In the genomic region with DNA sequence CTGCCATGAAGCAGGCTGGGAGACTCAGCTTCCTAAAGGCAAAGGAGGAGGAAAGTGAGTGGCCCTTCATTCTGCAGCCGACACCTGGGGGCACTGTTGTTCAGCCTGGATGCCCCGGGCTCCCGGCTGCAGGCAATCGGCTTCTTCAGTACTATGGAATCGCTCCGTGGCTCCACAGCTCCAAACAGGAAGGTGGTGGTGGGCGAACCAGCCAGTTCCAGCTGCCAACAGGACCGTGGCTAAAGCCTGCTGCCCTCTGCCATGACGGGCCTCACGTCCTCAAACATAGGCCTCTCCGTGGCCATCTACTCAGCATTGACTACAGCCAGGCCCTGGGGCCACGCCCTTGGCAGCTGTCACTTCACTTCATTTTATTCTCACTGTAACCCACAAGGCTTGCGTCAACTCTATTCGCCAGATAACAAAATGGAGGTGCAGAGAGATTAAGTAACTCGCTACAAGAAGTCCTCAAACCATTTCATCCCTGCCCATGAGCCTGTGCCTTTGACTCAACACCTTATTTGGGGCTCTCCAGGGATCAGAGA, we compare ENCODE assay signal across 8 cellular contexts. TPM values are rescaled to one million over a fixed set of nuclear protein-coding genes. Genes with fewer than 3 reads are reported as not detected.
DNase-seq lines count a peak whose midpoint lies in the region; ATAC-seq and TF ChIP-seq lines count a peak whose summit lies in the region.

No MANE protein-coding gene starts in this region.

- POLR2A ChIA-PET in WTC11 (lab: Charles Lee), result no interaction called here

- 22 to 23% methylated on average over 15 of the region's 15 CpGs for WGBS in lung, 2 donors

- no peak overlapping the region; the same call in 1 of the 2 replicates for H2AFZ ChIP-seq in DND-41 (ENCODE audit: low read depth, low read length)

- H4K20me1 ChIP-seq in DND-41 (ENCODE audit: insufficient read depth, low read length), result no peaks in the 10 kb centered on the region

- no peaks in the 10 kb centered on the region; the same call in 1 of the 2 replicates for H3K36me3 Mint-ChIP-seq in WTC11

- DNase-seq in DND-41, result peak; percentile 32
- peak; percentile 33 for DNase-seq in NCI-H2196 treated with DMSO at 0.1 percent for 48 hours (lab: John Stamatoyannopoulos, UW; ENCODE audit: unreplicated experiment)
- peak; percentile 88 for DNase-seq in WTC11 (ENCODE audit: low spot score)
- DNase-seq in choroid plexus epithelial cell (ENCODE audit: low read depth), result peak; percentile 79
- no peak for DNase-seq in lung (ENCODE audit: low spot score)
- peak; percentile 40 for DNase-seq in stimulated activated CD8-positive, alpha-beta memory T cell treated with anti-CD3 and anti-CD28 coated beads, Interleukin-4, amount 100 ng/mL, for 24 hours (ENCODE audit: low read depth)
- no peak for DNase-seq in middle frontal gyrus (ENCODE audit: extremely low spot score, low spot score)

- H3K4me3 ChIP-seq in DND-41 (ENCODE audit: low read depth in 1 of 2, low read length in 2 of 2), result no peak overlapping the region
- no peak overlapping the region for H3K4me3 ChIP-seq in choroid plexus epithelial cell (ENCODE audit: low read depth, low read length)
- H3K4me3 ChIP-seq in lung, result no peak overlapping the region

- H3K9me3 Mint-ChIP-seq in WTC11, result 0 out of 2 replicates have a peak, but pooled peaks cover 5% of the 10 kb centered on the region

- peaks cover 7% of the 10 kb centered on the region for H3K9me3 ChIP-seq in DND-41 (ENCODE audit: insufficient read depth, low read length, severe bottlenecking)
- peaks cover 0 to 8% of the 10 kb centered on the region in 2 donors for H3K9me3 ChIP-seq in lung (ENCODE audit: control insufficient read depth in 2 of 2, insufficient read depth in 1 of 2, low read length in 1 of 2)

- H3K27me3 Mint-ChIP-seq in WTC11 (ENCODE audit: low read depth), result peaks cover 43% of the 10 kb centered on the region

- H3K79me2 ChIP-seq in DND-41 (ENCODE audit: insufficient read depth, low read length), result no peaks in the 10 kb centered on the region

- H3K9ac ChIP-seq in DND-41 (ENCODE audit: low read depth, low read length), result no peak overlapping the region

- H3K27ac Mint-ChIP-seq in WTC11, result no peak overlapping the region

- H3K4me1 Mint-ChIP-seq in WTC11, result peaks cover 21% of the 10 kb centered on the region

- H3K4me1 ChIP-seq in DND-41 (ENCODE audit: insufficient read depth, low read length) (no peaks in the 10 kb centered on the region), lung (ENCODE audit: control insufficient read depth in 2 of 2, insufficient read depth in 2 of 2, low read length in 2 of 2) (no peaks in the 10 kb centered on the region)

- CTCF ChIA-PET in WTC11 (lab: Charles Lee), result interaction anchor here (0.6 to 5.2 kb wide), 79 partner anchors 8 to 419 kb away, joined by 3 to 53 read pairs (median 5); partner anchors contain the start of genes PAX5 and ZCCHC7

- peak; percentile 64 for TF ChIP-seq CTCF in DND-41 (IDR thresholded peaks at IDR 0.05; ENCODE audit: borderline replicate concordance, extremely low read depth, low read length, poor library complexity, severe bottlenecking)
- TF ChIP-seq CTCF in WTC11 (IDR thresholded peaks at IDR 0.05), result peak; percentile 45; the same call in 1 of the 2 replicates
- TF ChIP-seq CTCF in choroid plexus epithelial cell (conservative IDR thresholded peaks at IDR 0.05; ENCODE audit: low read depth, low read length), result peak; percentile 87
- TF ChIP-seq CTCF in lung (IDR thresholded peaks at IDR 0.05; ENCODE audit: control extremely low read depth, extremely low read depth), result peak; percentile 3

- peak overlapping the region; percentile 37 for H3K4me3 Mint-ChIP-seq in WTC11

- H3K4me2 ChIP-seq in DND-41 (ENCODE audit: insufficient read depth, low read length), result no peak overlapping the region

- ATAC-seq in DND-41 (ENCODE audit: insufficient read depth, low read depth) (peak; percentile 58; the same call in 1 of the 3 replicates), HG02610 (IDR thresholded peaks at IDR 0.05; ENCODE audit: unreplicated experiment) (peak; percentile 32), WTC11 (peak; percentile 88), lung (ENCODE audit: insufficient read depth, low FRiP score) (no peak)

- no peaks in the 10 kb centered on the region for H3K27me3 ChIP-seq in DND-41 (ENCODE audit: insufficient read depth, low read length, poor library complexity)
- peaks cover 11% of the 10 kb centered on the region for H3K27me3 ChIP-seq in lung (ENCODE audit: control insufficient read depth, insufficient read depth)

- H3K27ac ChIP-seq in DND-41 (ENCODE audit: low read length) (no peak overlapping the region), lung (ENCODE audit: low read depth in 1 of 2, low read length in 1 of 2) (no peak overlapping the region)

- H3K36me3 ChIP-seq in DND-41 (ENCODE audit: insufficient read depth, low read length) (no peaks in the 10 kb centered on the region), lung (ENCODE audit: control insufficient read depth in 2 of 2, insufficient read depth in 2 of 2, low read length in 2 of 2) (no peaks in the 10 kb centered on the region)

TF ChIP-seq in WTC11, 78 proteins besides CTCF, POLR2A, EP300 and RAD21 (continues in another document):
- TF ChIP-seq ZNF219 (CRISPR knock-in tag; IDR thresholded peaks at IDR 0.05; ENCODE audit: borderline replicate concordance) (no peak), CREM (CRISPR knock-in tag; IDR thresholded peaks at IDR 0.05) (no peak), ETV6 (CRISPR knock-in tag; IDR thresholded peaks at IDR 0.05) (no peak), RORB (CRISPR knock-in tag; IDR thresholded peaks at IDR 0.05) (no peak), ATF6 (CRISPR knock-in tag; IDR thresholded peaks at IDR 0.05) (no peak), ZNF232 (CRISPR knock-in tag; IDR thresholded peaks at IDR 0.05) (no peak), MYBL2 (CRISPR knock-in tag; IDR thresholded peaks at IDR 0.05) (no peak), OVOL2 (CRISPR knock-in tag; IDR thresholded peaks at IDR 0.05; ENCODE audit: borderline replicate concordance) (no peak), TEAD1 (CRISPR knock-in tag; IDR thresholded peaks at IDR 0.05) (no peak), MLX (CRISPR knock-in tag; IDR thresholded peaks at IDR 0.05) (no peak), JAZF1 (CRISPR knock-in tag; IDR thresholded peaks at IDR 0.05) (no peak), HMGA2 (CRISPR knock-in tag; IDR thresholded peaks at IDR 0.05) (no peak), PRRX2 (CRISPR knock-in tag; IDR thresholded peaks at IDR 0.05) (no peak)
- TF ChIP-seq, protein P1, sequence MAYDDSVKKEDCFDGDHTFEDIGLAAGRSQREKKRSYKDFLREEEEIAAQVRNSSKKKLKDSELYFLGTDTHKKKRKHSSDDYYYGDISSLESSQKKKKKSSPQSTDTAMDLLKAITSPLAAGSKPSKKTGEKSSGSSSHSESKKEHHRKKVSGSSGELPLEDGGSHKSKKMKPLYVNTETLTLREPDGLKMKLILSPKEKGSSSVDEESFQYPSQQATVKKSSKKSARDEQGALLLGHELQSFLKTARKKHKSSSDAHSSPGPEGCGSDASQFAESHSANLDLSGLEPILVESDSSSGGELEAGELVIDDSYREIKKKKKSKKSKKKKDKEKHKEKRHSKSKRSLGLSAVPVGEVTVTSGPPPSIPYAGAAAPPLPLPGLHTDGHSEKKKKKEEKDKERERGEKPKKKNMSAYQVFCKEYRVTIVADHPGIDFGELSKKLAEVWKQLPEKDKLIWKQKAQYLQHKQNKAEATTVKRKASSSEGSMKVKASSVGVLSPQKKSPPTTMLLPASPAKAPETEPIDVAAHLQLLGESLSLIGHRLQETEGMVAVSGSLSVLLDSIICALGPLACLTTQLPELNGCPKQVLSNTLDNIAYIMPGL (CRISPR knock-in tag; IDR thresholded peaks at IDR 0.05), result no peak
- TF ChIP-seq, protein P2, sequence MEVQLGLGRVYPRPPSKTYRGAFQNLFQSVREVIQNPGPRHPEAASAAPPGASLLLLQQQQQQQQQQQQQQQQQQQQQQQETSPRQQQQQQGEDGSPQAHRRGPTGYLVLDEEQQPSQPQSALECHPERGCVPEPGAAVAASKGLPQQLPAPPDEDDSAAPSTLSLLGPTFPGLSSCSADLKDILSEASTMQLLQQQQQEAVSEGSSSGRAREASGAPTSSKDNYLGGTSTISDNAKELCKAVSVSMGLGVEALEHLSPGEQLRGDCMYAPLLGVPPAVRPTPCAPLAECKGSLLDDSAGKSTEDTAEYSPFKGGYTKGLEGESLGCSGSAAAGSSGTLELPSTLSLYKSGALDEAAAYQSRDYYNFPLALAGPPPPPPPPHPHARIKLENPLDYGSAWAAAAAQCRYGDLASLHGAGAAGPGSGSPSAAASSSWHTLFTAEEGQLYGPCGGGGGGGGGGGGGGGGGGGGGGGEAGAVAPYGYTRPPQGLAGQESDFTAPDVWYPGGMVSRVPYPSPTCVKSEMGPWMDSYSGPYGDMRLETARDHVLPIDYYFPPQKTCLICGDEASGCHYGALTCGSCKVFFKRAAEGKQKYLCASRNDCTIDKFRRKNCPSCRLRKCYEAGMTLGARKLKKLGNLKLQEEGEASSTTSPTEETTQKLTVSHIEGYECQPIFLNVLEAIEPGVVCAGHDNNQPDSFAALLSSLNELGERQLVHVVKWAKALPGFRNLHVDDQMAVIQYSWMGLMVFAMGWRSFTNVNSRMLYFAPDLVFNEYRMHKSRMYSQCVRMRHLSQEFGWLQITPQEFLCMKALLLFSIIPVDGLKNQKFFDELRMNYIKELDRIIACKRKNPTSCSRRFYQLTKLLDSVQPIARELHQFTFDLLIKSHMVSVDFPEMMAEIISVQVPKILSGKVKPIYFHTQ (CRISPR knock-in tag; IDR thresholded peaks at IDR 0.05), result no peak

RNA-seq across cellular contexts. Expression of gene PAX5, which starts 38.1 kb away (rescaled TPM):
- total RNA-seq in WTC11 (2021) (3.5 to 6.6 TPM (median 4.4 TPM) in 3 replicates), lung (1 to 10 TPM in 1 of 2 donors, under 1 TPM in 1; 0.34 to 2.3 TPM)
- polyA plus RNA-seq in lung, result under 1 TPM; 0.08 to 0.47 TPM

Comparison
In these comparisons a context has a peak if more than half of its experiments do, and no peak if none do; other contexts are left out.
1. DNase-seq: peak in DND-41 (single experiment), NCI-H2196 treated with DMSO at 0.1 percent for 48 hours (single experiment), WTC11 (single experiment), choroid plexus epithelial cell (single experiment) and stimulated activated CD8-positive, alpha-beta memory T cell treated with anti-CD3 and anti-CD28 coated beads, Interleukin-4, amount 100 ng/mL, for 24 hours (single experiment); none in lung (single experiment) and middle frontal gyrus (single experiment).
2. CTCF ChIP-seq: peak in every context shown above with its lines; median percentile 87 in choroid plexus epithelial cell; 64 in DND-41; 45 in WTC11; 3 in lung.